1 cellular context compared by ENCODE assay signal in the genomic region with DNA sequence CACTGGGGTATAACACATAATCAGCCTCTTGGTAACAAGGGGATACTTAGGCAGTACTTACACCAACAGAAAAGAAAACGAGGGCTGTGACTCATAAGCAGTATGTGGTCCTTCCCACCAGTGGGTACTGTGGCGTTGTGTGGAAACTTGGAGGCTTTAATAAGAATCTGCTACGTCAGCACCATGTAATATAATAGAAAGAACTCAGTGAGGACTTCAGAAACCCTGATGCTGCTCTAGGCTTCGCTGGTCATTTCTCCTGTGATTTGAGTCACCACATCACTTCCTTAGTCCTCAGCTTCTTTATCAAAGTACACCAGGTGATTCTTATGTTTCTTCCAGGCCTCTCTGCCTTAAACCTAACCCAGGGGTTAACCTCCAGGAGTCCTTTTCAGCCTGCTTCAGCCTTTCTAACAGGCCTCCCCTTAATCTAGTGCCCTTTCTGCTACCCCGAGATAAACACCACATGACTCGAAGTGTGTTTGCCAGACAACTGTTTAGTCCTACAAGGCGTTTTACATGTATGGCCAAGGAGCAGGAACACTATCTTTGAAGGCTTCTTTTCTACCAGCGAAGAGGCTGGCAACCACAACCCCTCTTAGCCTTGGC.
TF ChIP-seq lines count a peak whose summit lies in the region.

No MANE protein-coding gene starts in this region.

TF ChIP-seq in HepG2, 621 proteins besides CTCF, POLR2A, EP300 and RAD21 (continued from another document):
- TF ChIP-seq ZNF782 (CRISPR knock-in tag; IDR thresholded peaks at IDR 0.05; ENCODE audit: borderline replicate concordance) (no peak), MAFF (IDR thresholded peaks at IDR 0.05; ENCODE audit: low read depth, low read length) (peak; percentile 75), MAFK (conservative IDR thresholded peaks at IDR 0.05 in 1 of 2, IDR thresholded peaks at IDR 0.05 in 1 of 2; ENCODE audit: low read length in 2 of 2) (peak; percentile 80 to 89)
TF ChIP-seq in HepG2: peak in this region for 2.
